In genomic region chr11:117020873-117021564, GRCh38 we compare ENCODE assay signal across 14 cellular contexts.
DNase-seq lines count a peak whose midpoint lies in the region; ATAC-seq and TF ChIP-seq lines count a peak whose summit lies in the region.
"Had no signal": no experiment of that assay in that cellular context is flagged by ENCODE, and none has a peak within 500 bp of the region (broad histone marks: within the 10 kb centered on the region; RNA-seq: fewer than 3 reads in every experiment).

No MANE protein-coding gene starts in this region.

- H3K4me3 ChIP-seq in A673 (ENCODE audit: low read depth, low read length, poor library complexity, severe bottlenecking): no peak overlapping the region
- no peak overlapping the region for H3K4me3 ChIP-seq in mucosa of descending colon
- H3K4me3 ChIP-seq: BLaER1 treated with 17β-estradiol and CSF1 and Interleukin-3, amounts not matched to agents 10 nM and 100 nM; HAP-1 had no signal

- peak; percentile 40 for ATAC-seq in GM18867 (IDR thresholded peaks at IDR 0.05; ENCODE audit: unreplicated experiment)
- peak; percentile 31 for ATAC-seq in activated B cell treated with CpG ODN at 0.5 μM for 24 hours (ENCODE audit: low read depth)
- peak; percentile 42 for ATAC-seq in mucosa of descending colon
- ATAC-seq in GM19324 (IDR thresholded peaks at IDR 0.05; ENCODE audit: low FRiP score, unreplicated experiment): no peak
- no peak for ATAC-seq in HG02870 (IDR thresholded peaks at IDR 0.05; ENCODE audit: unreplicated experiment)
- ATAC-seq in GM21381 (IDR thresholded peaks at IDR 0.05; ENCODE audit: unreplicated experiment): no peak

- peaks cover 2% of the 10 kb centered on the region for H3K36me3 Mint-ChIP-seq in activated B cell treated with CpG ODN at 0.5 μM for 24 hours (ENCODE audit: low read depth)

- CTCF ChIA-PET in A673 (lab: Charles Lee) (no interaction called here), activated B cell treated with CpG ODN at 0.5 μM for 24 hours (lab: Charles Lee) (interaction anchor here (1.0 kb wide), 1 partner anchor 91 kb away, joined by 4 read pairs; no protein-coding TSS in a partner anchor)

- intact Hi-C loops in A673 (cut with micrococcal nuclease; ENCODE audit: unreplicated experiment) (no loop called here), activated B cell treated with CpG ODN at 0.5 μM for 24 hours (cut with micrococcal nuclease) (loop anchor here (1.0 to 2.0 kb wide), 6 partner anchors 9 to 92 kb away; no protein-coding TSS in a partner anchor), mucosa of descending colon (cut with DNase I, micrococcal nuclease) (no loop called here)

- H3K36me3 ChIP-seq in A673 (ENCODE audit: insufficient read depth, low read length, poor library complexity, severe bottlenecking): no peaks in the 10 kb centered on the region
- no peaks in the 10 kb centered on the region for H3K36me3 ChIP-seq in mucosa of descending colon (ENCODE audit: low read depth)
- H3K36me3 ChIP-seq: HAP-1 had no signal

- H3K4me1 Mint-ChIP-seq in activated B cell treated with CpG ODN at 0.5 μM for 24 hours: peaks cover 84% of the 10 kb centered on the region

- peak overlapping the region; percentile 62 for H3K27ac Mint-ChIP-seq in activated B cell treated with CpG ODN at 0.5 μM for 24 hours

- no TSS peak for BruUV-seq in A673 (replicated peaks; lab: Mats Ljungman, UMichigan)

- DNase-seq in A673 (ENCODE audit: low spot score) (no peak), activated B cell treated with CpG ODN at 0.5 μM for 24 hours (no peak), mucosa of descending colon (no peak), hepatic stellate cell (ENCODE audit: low spot score) (no peak)
- DNase-seq: activated CD4-positive, CD25-positive, alpha-beta regulatory T cell treated with anti-CD3 and anti-CD28 coated beads, Interleukin-2, amount 50 U/mL, for 72 hours; head of caudate nucleus; NCI-H524 treated with DMSO at 0.1 percent for 48 hours; Right ventricle myocardium superior had no signal

- H3K4me1 ChIP-seq in A673 (ENCODE audit: insufficient read depth, low read length, poor library complexity, severe bottlenecking) (peaks cover 69% of the 10 kb centered on the region), mucosa of descending colon (ENCODE audit: low read depth) (peaks cover 20% of the 10 kb centered on the region)
- H3K4me1 ChIP-seq: HAP-1 had no signal

- peak overlapping the region; percentile 45 for H3K4me3 Mint-ChIP-seq in activated B cell treated with CpG ODN at 0.5 μM for 24 hours

- H3K9me3 ChIP-seq in A673 (ENCODE audit: low read depth, low read length, poor library complexity, severe bottlenecking): peaks cover 10% of the 10 kb centered on the region
- H3K9me3 ChIP-seq in mucosa of descending colon: no peaks in the 10 kb centered on the region
- H3K9me3 ChIP-seq: HAP-1 had no signal

- peak overlapping the region; percentile 25 for H3K27ac ChIP-seq in A673 (ENCODE audit: low read depth, low read length, poor library complexity, severe bottlenecking)
- H3K27ac ChIP-seq: BLaER1 treated with 17β-estradiol and CSF1 and Interleukin-3, amounts not matched to agents 10 nM and 100 nM had no signal

- no peaks in the 10 kb centered on the region for H3K9me3 Mint-ChIP-seq in activated B cell treated with CpG ODN at 0.5 μM for 24 hours

- H3K27me3 ChIP-seq in A673 (replicated peaks; ENCODE audit: insufficient read depth, low read depth, low read length, poor library complexity): no peaks in the 10 kb centered on the region
- H3K27me3 ChIP-seq: BLaER1 treated with 17β-estradiol and CSF1 and Interleukin-3, amounts not matched to agents 10 nM and 100 nM had no signal

- no peak for TF ChIP-seq CTCF in A673 (conservative IDR thresholded peaks at IDR 0.05; ENCODE audit: low read depth, low read length)
- TF ChIP-seq CTCF in activated B cell treated with CpG ODN at 0.5 μM for 24 hours (IDR thresholded peaks at IDR 0.05): no peak
- no peak for TF ChIP-seq CTCF in mucosa of descending colon (IDR thresholded peaks at IDR 0.05)

- POLR2A ChIA-PET in A673 (lab: Charles Lee; ENCODE audit: low non-redundant PET): no interaction called here
- POLR2A ChIA-PET in activated B cell treated with CpG ODN at 0.5 μM for 24 hours (lab: Charles Lee): interaction anchor here (0.5 to 1.6 kb wide), 4 partner anchors 10 to 104 kb away, joined by 3 to 5 read pairs (median 5); no protein-coding TSS in a partner anchor

- H3K27me3 Mint-ChIP-seq in activated B cell treated with CpG ODN at 0.5 μM for 24 hours: no peaks in the 10 kb centered on the region

Comparison
In these comparisons a context has a peak if more than half of its experiments do, and no peak if none do; other contexts are left out.
1. ATAC-seq: peak in GM18867 (single experiment), activated B cell treated with CpG ODN at 0.5 μM for 24 hours (single experiment) and mucosa of descending colon (single experiment); none in GM19324 (single experiment), HG02870 (single experiment) and GM21381 (single experiment).